In genomic region chr17:38982858-38983746, GRCh38 we compare ENCODE assay signal across 8 cellular contexts. TPM values are rescaled to one million over a fixed set of nuclear protein-coding genes. Genes with fewer than 3 reads are reported as not detected.
DNase-seq lines count a peak whose midpoint lies in the region; ATAC-seq, FAIRE-seq and TF ChIP-seq lines count a peak whose summit lies in the region.

No MANE protein-coding gene starts in this region.

- CTCF ChIA-PET in activated CD8-positive, alpha-beta T cell treated with anti-CD3 and anti-CD28 coated beads for 36 hours (lab: Charles Lee): interaction anchor here (0.6 to 5.8 kb wide), 93 partner anchors 9 to 366 kb away, joined by 3 to 155 read pairs (median 5); partner anchors contain the start of genes ARL5C, CWC25, FBXO47 and LASP1NB

- no peak overlapping the region for H3K4me3 Mint-ChIP-seq in activated CD8-positive, alpha-beta T cell treated with anti-CD3 and anti-CD28 coated beads for 36 hours

- no peaks in the 10 kb centered on the region for H3K4me1 Mint-ChIP-seq in activated CD8-positive, alpha-beta T cell treated with anti-CD3 and anti-CD28 coated beads for 36 hours (ENCODE audit: low read depth)

- H3K9me3 Mint-ChIP-seq in activated CD8-positive, alpha-beta T cell treated with anti-CD3 and anti-CD28 coated beads for 36 hours: no peaks in the 10 kb centered on the region

- POLR2A ChIA-PET in activated CD8-positive, alpha-beta T cell treated with anti-CD3 and anti-CD28 coated beads for 36 hours (lab: Charles Lee): interaction anchor here (0.7 to 1.1 kb wide), 3 partner anchors 48 to 168 kb away, joined by 3 to 4 read pairs (median 3); partner anchors contain the start of gene PLXDC1

- no peak overlapping the region for H3K4me3 ChIP-seq in neutrophil (ENCODE audit: low read depth in 1 of 2, low read length in 1 of 2)

- DNase-seq in D721Med (ENCODE audit: insufficient read length, low spot score) (no peak), HK-2 (ENCODE audit: unreplicated experiment) (peak; percentile 10), NCI-H69 (lab: John Stamatoyannopoulos, UW) (peak; percentile 85), fibroblast of the conjunctiva (ENCODE audit: low read depth) (peak; percentile 67)
- DNase-seq in activated CD8-positive, alpha-beta T cell treated with anti-CD3 and anti-CD28 coated beads for 36 hours: peak; percentile 68

- no peak overlapping the region for H3K27ac ChIP-seq in neutrophil

- H3K36me3 ChIP-seq in neutrophil: no peaks in the 10 kb centered on the region

- TF ChIP-seq CTCF in D721Med (IDR thresholded peaks at IDR 0.05; ENCODE audit: insufficient read depth, missing control alignments) (peak; percentile 99), neutrophil (IDR thresholded peaks at IDR 0.05) (peak; percentile 65)
- TF ChIP-seq CTCF in activated CD8-positive, alpha-beta T cell treated with anti-CD3 and anti-CD28 coated beads for 36 hours (IDR thresholded peaks at IDR 0.05): peak; percentile 91

- ATAC-seq in activated CD8-positive, alpha-beta T cell treated with anti-CD3 and anti-CD28 coated beads for 36 hours: peak; percentile 78
- ATAC-seq in GM21447 (IDR thresholded peaks at IDR 0.05; ENCODE audit: unreplicated experiment): no peak
- ATAC-seq in GM19463 (IDR thresholded peaks at IDR 0.05; ENCODE audit: unreplicated experiment): no peak

- H3K4me1 ChIP-seq in neutrophil (ENCODE audit: control insufficient read depth in 1 of 2, insufficient read depth in 1 of 2, low read depth in 1 of 2, low read length in 1 of 2): no peaks in the 10 kb centered on the region

- no peaks in the 10 kb centered on the region for H3K27me3 ChIP-seq in neutrophil

- H3K27ac Mint-ChIP-seq in activated CD8-positive, alpha-beta T cell treated with anti-CD3 and anti-CD28 coated beads for 36 hours: no peak overlapping the region

- FAIRE-seq in D721Med (lab: Jason Lieb, UNC): peak; percentile 83

- no peaks in the 10 kb centered on the region for H3K9me3 ChIP-seq in neutrophil

- no peaks in the 10 kb centered on the region for H3K36me3 Mint-ChIP-seq in activated CD8-positive, alpha-beta T cell treated with anti-CD3 and anti-CD28 coated beads for 36 hours (ENCODE audit: low read depth)

- intact Hi-C loops in activated CD8-positive, alpha-beta T cell treated with anti-CD3 and anti-CD28 coated beads for 36 hours (cut with micrococcal nuclease): loop anchor here (2.0 kb wide), 1 partner anchor 170 kb away; no protein-coding TSS in a partner anchor

- no peaks in the 10 kb centered on the region for H3K27me3 Mint-ChIP-seq in activated CD8-positive, alpha-beta T cell treated with anti-CD3 and anti-CD28 coated beads for 36 hours

RNA-seq across cellular contexts. Expression of gene FBXO47, which starts 15.9 kb away (rescaled TPM):
- not detected for total RNA-seq in activated CD8-positive, alpha-beta T cell treated with anti-CD3 and anti-CD28 coated beads for 36 hours
